Comparison of ENCODE assay signal across 29 cellular contexts in genomic region chr9:130864541-130864940, GRCh38. TPM values are rescaled to one million over a fixed set of nuclear protein-coding genes. Genes with fewer than 3 reads are reported as not detected.
"Had no signal": no experiment of that assay in that cellular context is flagged by ENCODE, and none has a peak within 500 bp of the region (broad histone marks: within the 10 kb centered on the region; RNA-seq: fewer than 3 reads in every experiment).

No MANE protein-coding gene starts in this region.

- H3K27ac ChIP-seq: cardiac muscle cell had no signal

- H3K27ac Mint-ChIP-seq: activated CD4-positive, alpha-beta memory T cell treated with anti-CD3 and anti-CD28 coated beads for 36 hours; activated CD4-positive, alpha-beta T cell treated with anti-CD3 and anti-CD28 coated beads for 36 hours; activated CD4-positive, alpha-beta T cell treated with anti-CD3 and anti-CD28 coated beads, Interleukin-2, amount 10 ng/mL, durations not matched to agents 7 days and 5 days; activated naive CD4-positive, alpha-beta T cell treated with anti-CD3 and anti-CD28 coated beads, Interleukin-2, amount 10 ng/mL, durations not matched to agents 7 days and 5 days; activated naive CD8-positive, alpha-beta T cell; activated T-helper 1 cell treated with anti-CD3 and anti-CD28 coated beads, Interleukin-12 subunit alpha, Interleukin-12 subunit beta, Interleukin-2, Interleukin-4 antibody, amounts not matched to agents 30 ng/mL and 10 ng/mL and 1 ng/mL, durations not matched to agents 14 hours and 24 hours and 36 hours; T-helper 1 cell treated with Interleukin-12 subunit alpha and Interleukin-12 subunit beta and Interleukin-4 antibody, amounts not matched to agents 30 μg/mL and 1 μg/mL, for 36 hours; T-helper 2 cell treated with Interferon-gamma antibody and Interleukin-4, amounts not matched to agents 5 μg/mL and 100 μg/mL, for 36 hours; WTC11 had no signal

- H3K4me3 Mint-ChIP-seq: activated CD4-positive, alpha-beta memory T cell treated with anti-CD3 and anti-CD28 coated beads for 36 hours; activated CD4-positive, alpha-beta T cell treated with anti-CD3 and anti-CD28 coated beads for 36 hours; activated CD4-positive, alpha-beta T cell treated with anti-CD3 and anti-CD28 coated beads, Interleukin-2, amount 10 ng/mL, durations not matched to agents 7 days and 5 days; activated naive CD4-positive, alpha-beta T cell treated with anti-CD3 and anti-CD28 coated beads, Interleukin-2, amount 10 ng/mL, durations not matched to agents 7 days and 5 days; activated naive CD8-positive, alpha-beta T cell; activated T-cell treated with anti-CD3 and anti-CD28 coated beads, Interleukin-2, amount 50 U/mL, for 4 hours; activated T-helper 1 cell treated with anti-CD3 and anti-CD28 coated beads, Interleukin-12 subunit alpha, Interleukin-12 subunit beta, Interleukin-2, Interleukin-4 antibody, amounts not matched to agents 30 ng/mL and 10 ng/mL and 1 ng/mL, durations not matched to agents 14 hours and 24 hours and 36 hours; T-helper 1 cell treated with Interleukin-12 subunit alpha and Interleukin-12 subunit beta and Interleukin-4 antibody, amounts not matched to agents 30 μg/mL and 1 μg/mL, for 36 hours; T-helper 2 cell treated with Interferon-gamma antibody and Interleukin-4, amounts not matched to agents 5 μg/mL and 100 μg/mL, for 36 hours; WTC11 had no signal

- DNase-seq: activated CD4-positive, alpha-beta memory T cell treated with anti-CD3 and anti-CD28 coated beads for 36 hours; activated CD4-positive, alpha-beta T cell treated with anti-CD3 and anti-CD28 coated beads for 36 hours; activated CD4-positive, alpha-beta T cell treated with anti-CD3 and anti-CD28 coated beads, Interleukin-2, amount 10 ng/mL, durations not matched to agents 7 days and 5 days; activated CD8-positive, alpha-beta memory T cell treated with anti-CD3 and anti-CD28 coated beads, Interleukin-2, amount 50 U/mL, for 4 hours; activated naive CD4-positive, alpha-beta T cell treated with anti-CD3 and anti-CD28 coated beads, Interleukin-2, amount 10 ng/mL, durations not matched to agents 7 days and 5 days; activated T-cell treated with anti-CD3 and anti-CD28 coated beads for 4 hours; activated T-cell treated with anti-CD3 and anti-CD28 coated beads, Interleukin-2, amount 50 U/mL, for 4 hours; amniotic stem cell; NCI-H1092 treated with DMSO at 0.1 percent for 48 hours; NCI-H1417; NCI-H146; NCI-H187; NCI-H2029 treated with DMSO at 0.1 percent for 48 hours; NCI-H2107; NCI-H2171; NCI-H510A; NCI-H526; NCI-H748 treated with DMSO at 0.1 percent for 48 hours; OCI-M1; Right ventricle myocardium superior had no signal

- H3K27me3 Mint-ChIP-seq: activated CD4-positive, alpha-beta memory T cell treated with anti-CD3 and anti-CD28 coated beads for 36 hours; activated CD4-positive, alpha-beta T cell treated with anti-CD3 and anti-CD28 coated beads for 36 hours; activated CD4-positive, alpha-beta T cell treated with anti-CD3 and anti-CD28 coated beads, Interleukin-2, amount 10 ng/mL, durations not matched to agents 7 days and 5 days; activated naive CD4-positive, alpha-beta T cell treated with anti-CD3 and anti-CD28 coated beads, Interleukin-2, amount 10 ng/mL, durations not matched to agents 7 days and 5 days; activated naive CD8-positive, alpha-beta T cell had no signal

- ATAC-seq: activated CD4-positive, alpha-beta T cell treated with anti-CD3 and anti-CD28 coated beads for 36 hours; activated CD4-positive, CD25-positive, alpha-beta regulatory T cell treated with anti-CD3 and anti-CD28 coated beads, Interleukin-2, amount 50 U/mL, for 24 hours; activated T-cell treated with anti-CD3 and anti-CD28 coated beads, Interleukin-2, amount 50 U/mL, for 4 hours; WTC11 had no signal

- H3K27me3 ChIP-seq: cardiac muscle cell had no signal

- H3K9me3 Mint-ChIP-seq: activated CD4-positive, alpha-beta memory T cell treated with anti-CD3 and anti-CD28 coated beads for 36 hours; activated CD4-positive, alpha-beta T cell treated with anti-CD3 and anti-CD28 coated beads, Interleukin-2, amount 10 ng/mL, durations not matched to agents 7 days and 5 days; activated naive CD4-positive, alpha-beta T cell treated with anti-CD3 and anti-CD28 coated beads, Interleukin-2, amount 10 ng/mL, durations not matched to agents 7 days and 5 days; activated T-cell treated with anti-CD3 and anti-CD28 coated beads, Interleukin-2, amount 50 U/mL, for 4 hours; activated T-helper 1 cell treated with anti-CD3 and anti-CD28 coated beads, Interleukin-12 subunit alpha, Interleukin-12 subunit beta, Interleukin-2, Interleukin-4 antibody, amounts not matched to agents 30 ng/mL and 10 ng/mL and 1 ng/mL, durations not matched to agents 14 hours and 24 hours and 36 hours; T-helper 1 cell treated with Interleukin-12 subunit alpha and Interleukin-12 subunit beta and Interleukin-4 antibody, amounts not matched to agents 30 μg/mL and 1 μg/mL, for 36 hours; T-helper 2 cell treated with Interferon-gamma antibody and Interleukin-4, amounts not matched to agents 5 μg/mL and 100 μg/mL, for 36 hours; WTC11 had no signal

- H3K4me3 ChIP-seq: cardiac muscle cell had no signal

RNA-seq across cellular contexts. Expression of gene QRFP, which starts 32.1 kb away (rescaled TPM):
- total RNA-seq: activated CD4-positive, alpha-beta memory T cell treated with anti-CD3 and anti-CD28 coated beads for 36 hours; activated CD4-positive, alpha-beta T cell treated with anti-CD3 and anti-CD28 coated beads for 36 hours; activated CD4-positive, alpha-beta T cell treated with anti-CD3 and anti-CD28 coated beads, Interleukin-2, amount 10 ng/mL, durations not matched to agents 7 days and 5 days; activated T-cell treated with anti-CD3 and anti-CD28 coated beads, Interleukin-2, amount 50 U/mL, for 4 hours; activated T-helper 1 cell treated with anti-CD3 and anti-CD28 coated beads, Interleukin-12 subunit alpha, Interleukin-12 subunit beta, Interleukin-2, Interleukin-4 antibody, amounts not matched to agents 30 ng/mL and 10 ng/mL and 1 ng/mL, durations not matched to agents 14 hours and 24 hours and 36 hours; aorta; cardiac muscle cell; M059J; Right ventricle myocardium superior; WTC11 had no signal
- polyA plus RNA-seq: aorta had no signal
